Comparison of ENCODE assay signal across 8 cellular contexts in the genomic region with DNA sequence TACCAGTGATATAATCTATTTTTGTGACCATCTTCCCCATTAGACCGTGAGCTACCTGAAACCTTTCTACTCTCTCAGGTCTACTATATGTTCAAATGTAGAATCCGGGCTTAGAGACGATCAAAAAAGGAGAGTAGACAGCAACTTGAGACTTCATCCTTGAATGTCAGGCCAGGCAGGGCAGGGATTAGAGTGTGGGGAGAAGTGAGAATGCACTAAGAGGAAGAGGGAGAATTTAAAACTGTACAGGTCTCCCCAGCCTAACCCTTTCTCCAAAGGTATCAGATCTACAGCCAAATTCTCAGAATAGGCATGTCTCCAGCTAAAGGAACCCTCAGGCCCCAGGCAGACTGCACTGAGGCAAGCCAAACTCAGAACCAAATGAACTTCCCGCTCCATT. TPM values are rescaled to one million over a fixed set of nuclear protein-coding genes. Genes with fewer than 3 reads are reported as not detected.
DNase-seq lines count a peak whose midpoint lies in the region; ATAC-seq and TF ChIP-seq lines count a peak whose summit lies in the region.

No MANE protein-coding gene starts in this region.

- intact Hi-C loops in activated T-helper 2 cell treated with anti-CD3 and anti-CD28 coated beads, Interferon-gamma antibody, Interleukin-2, Interleukin-4, amounts not matched to agents 10 μg/mL and 5 μg/mL and 100 μg/mL, durations not matched to agents 14 hours and 24 hours and 36 hours (cut with micrococcal nuclease) = loop anchor here (2.0 kb wide), 3 partner anchors 39 to 123 kb away; partner anchors contain the start of gene INPPL1

- no peak for TF ChIP-seq CTCF in suprapubic skin (IDR thresholded peaks at IDR 0.05)

- H3K9ac ChIP-seq in iPS-20b (ENCODE audit: low read depth, low read length) = peak overlapping the region; percentile 100

- H3K9me3 ChIP-seq in iPS-20b (ENCODE audit: insufficient read depth, low read depth, low read length) = no peaks in the 10 kb centered on the region
- no peaks in the 10 kb centered on the region for H3K9me3 ChIP-seq in suprapubic skin

- no peak for ATAC-seq in GM19397 (IDR thresholded peaks at IDR 0.05; ENCODE audit: unreplicated experiment)

- no peaks in the 10 kb centered on the region for H3K27me3 ChIP-seq in iPS-20b (ENCODE audit: insufficient read depth, low read length)
- H3K27me3 ChIP-seq in suprapubic skin = no peaks in the 10 kb centered on the region

- H3K9me3 Mint-ChIP-seq in T-helper 1 cell treated with Interleukin-12 subunit alpha and Interleukin-12 subunit beta and Interleukin-4 antibody, amounts not matched to agents 30 μg/mL and 1 μg/mL, for 36 hours = no peaks in the 10 kb centered on the region
- no peaks in the 10 kb centered on the region for H3K9me3 Mint-ChIP-seq in activated T-helper 2 cell treated with anti-CD3 and anti-CD28 coated beads, Interferon-gamma antibody, Interleukin-2, Interleukin-4, amounts not matched to agents 10 μg/mL and 5 μg/mL and 100 μg/mL, durations not matched to agents 14 hours and 24 hours and 36 hours

- no peak for TF ChIP-seq POLR2A in suprapubic skin (IDR thresholded peaks at IDR 0.05)

- no peak for TF ChIP-seq EP300 in suprapubic skin (IDR thresholded peaks at IDR 0.05)

- peak overlapping the region; percentile 89 for H3K27ac Mint-ChIP-seq in T-helper 1 cell treated with Interleukin-12 subunit alpha and Interleukin-12 subunit beta and Interleukin-4 antibody, amounts not matched to agents 30 μg/mL and 1 μg/mL, for 36 hours
- peak overlapping the region; percentile 96 for H3K27ac Mint-ChIP-seq in activated T-helper 2 cell treated with anti-CD3 and anti-CD28 coated beads, Interferon-gamma antibody, Interleukin-2, Interleukin-4, amounts not matched to agents 10 μg/mL and 5 μg/mL and 100 μg/mL, durations not matched to agents 14 hours and 24 hours and 36 hours

- peaks cover 44% of the 10 kb centered on the region for H3K36me3 ChIP-seq in iPS-20b (ENCODE audit: insufficient read depth, low read depth, low read length)
- H3K36me3 ChIP-seq in suprapubic skin = peaks cover 32% of the 10 kb centered on the region

- no peaks in the 10 kb centered on the region for H3K27me3 Mint-ChIP-seq in T-helper 1 cell treated with Interleukin-12 subunit alpha and Interleukin-12 subunit beta and Interleukin-4 antibody, amounts not matched to agents 30 μg/mL and 1 μg/mL, for 36 hours (ENCODE audit: low read depth)
- H3K27me3 Mint-ChIP-seq in activated T-helper 2 cell treated with anti-CD3 and anti-CD28 coated beads, Interferon-gamma antibody, Interleukin-2, Interleukin-4, amounts not matched to agents 10 μg/mL and 5 μg/mL and 100 μg/mL, durations not matched to agents 14 hours and 24 hours and 36 hours (ENCODE audit: low read depth) = no peaks in the 10 kb centered on the region

- peak overlapping the region; percentile 94 for H3K27ac ChIP-seq in iPS-20b (ENCODE audit: low read length)
- peak overlapping the region; percentile 93 for H3K27ac ChIP-seq in suprapubic skin

- H3K4me3 ChIP-seq in iPS-20b (ENCODE audit: low read length) (peak overlapping the region; percentile 94), suprapubic skin (peak overlapping the region; percentile 79)

- WGBS in suprapubic skin = 35% methylated on average over 4 of the region's 4 CpGs

- H3K36me3 Mint-ChIP-seq in T-helper 1 cell treated with Interleukin-12 subunit alpha and Interleukin-12 subunit beta and Interleukin-4 antibody, amounts not matched to agents 30 μg/mL and 1 μg/mL, for 36 hours (ENCODE audit: low read depth) = peaks cover 22% of the 10 kb centered on the region
- H3K36me3 Mint-ChIP-seq in activated T-helper 2 cell treated with anti-CD3 and anti-CD28 coated beads, Interferon-gamma antibody, Interleukin-2, Interleukin-4, amounts not matched to agents 10 μg/mL and 5 μg/mL and 100 μg/mL, durations not matched to agents 14 hours and 24 hours and 36 hours (ENCODE audit: low read depth) = peaks cover 42% of the 10 kb centered on the region

- no peak for DNase-seq in T-helper 1 cell
- DNase-seq in activated T-helper 2 cell treated with anti-CD3 and anti-CD28 coated beads, Interferon-gamma antibody, Interleukin-2, Interleukin-4, amounts not matched to agents 10 μg/mL and 5 μg/mL and 100 μg/mL, durations not matched to agents 14 hours and 24 hours and 36 hours (ENCODE audit: low spot score) = no peak
- DNase-seq in suprapubic skin (ENCODE audit: low spot score in 2 of 2) = no peak
- no peak for DNase-seq in SK-N-DZ (ENCODE audit: low spot score)
- no peak for DNase-seq in middle frontal gyrus (ENCODE audit: extremely low spot score, low spot score)

- peaks cover 37% of the 10 kb centered on the region for H3K4me1 Mint-ChIP-seq in T-helper 1 cell treated with Interleukin-12 subunit alpha and Interleukin-12 subunit beta and Interleukin-4 antibody, amounts not matched to agents 30 μg/mL and 1 μg/mL, for 36 hours (ENCODE audit: low read depth)
- H3K4me1 Mint-ChIP-seq in activated T-helper 2 cell treated with anti-CD3 and anti-CD28 coated beads, Interferon-gamma antibody, Interleukin-2, Interleukin-4, amounts not matched to agents 10 μg/mL and 5 μg/mL and 100 μg/mL, durations not matched to agents 14 hours and 24 hours and 36 hours (ENCODE audit: low read depth) = peaks cover 32% of the 10 kb centered on the region

- peak overlapping the region; percentile 96 for H3K4me3 Mint-ChIP-seq in T-helper 1 cell treated with Interleukin-12 subunit alpha and Interleukin-12 subunit beta and Interleukin-4 antibody, amounts not matched to agents 30 μg/mL and 1 μg/mL, for 36 hours
- peak overlapping the region; percentile 95 for H3K4me3 Mint-ChIP-seq in activated T-helper 2 cell treated with anti-CD3 and anti-CD28 coated beads, Interferon-gamma antibody, Interleukin-2, Interleukin-4, amounts not matched to agents 10 μg/mL and 5 μg/mL and 100 μg/mL, durations not matched to agents 14 hours and 24 hours and 36 hours (ENCODE audit: low read depth)

- H3K4me1 ChIP-seq in iPS-20b (ENCODE audit: insufficient read depth, low read length) (peaks cover 9% of the 10 kb centered on the region), suprapubic skin (peaks cover 52% of the 10 kb centered on the region)

RNA-seq across cellular contexts. Expression of gene LAMTOR1, which starts 0.9 kb away (rescaled TPM):
- total RNA-seq in activated T-helper 2 cell treated with anti-CD3 and anti-CD28 coated beads, Interferon-gamma antibody, Interleukin-2, Interleukin-4, amounts not matched to agents 10 μg/mL and 5 μg/mL and 100 μg/mL, durations not matched to agents 14 hours and 24 hours and 36 hours = 95.1 and 100 TPM in 2 replicates
- total RNA-seq in suprapubic skin = 100 to 1,000 TPM in 2 of 4 donors, 10 to 100 TPM in 2; 64.5 to 111 (median 101) TPM
- 76.1 and 80.5 TPM in 2 replicates for polyA plus RNA-seq in SK-N-DZ (2014; cell fraction: cytosol; rRNA removed)
- polyA plus RNA-seq in SK-N-DZ (2014; cell fraction: nucleus; rRNA removed) = 28.6 and 49.4 TPM in 2 replicates

RNA-seq across cellular contexts. Expression of gene TOMT, which starts 3.6 kb away (rescaled TPM):
- 0.18 TPM in 1 of 2 replicates, not detected in the other for total RNA-seq in activated T-helper 2 cell treated with anti-CD3 and anti-CD28 coated beads, Interferon-gamma antibody, Interleukin-2, Interleukin-4, amounts not matched to agents 10 μg/mL and 5 μg/mL and 100 μg/mL, durations not matched to agents 14 hours and 24 hours and 36 hours
- total RNA-seq in suprapubic skin = not detected
- polyA plus RNA-seq in SK-N-DZ (2014; cell fraction: cytosol; rRNA removed) = 0.18 TPM in 1 of 2 replicates, not detected in the other
- polyA plus RNA-seq in SK-N-DZ (2014; cell fraction: nucleus; rRNA removed) = 0.47 TPM in 1 of 2 replicates, not detected in the other

RNA-seq across cellular contexts. Expression of gene ANAPC15, which starts 10.3 kb away (rescaled TPM):
- total RNA-seq in activated T-helper 2 cell treated with anti-CD3 and anti-CD28 coated beads, Interferon-gamma antibody, Interleukin-2, Interleukin-4, amounts not matched to agents 10 μg/mL and 5 μg/mL and 100 μg/mL, durations not matched to agents 14 hours and 24 hours and 36 hours = 61.6 and 67.9 TPM in 2 replicates
- 10 to 100 TPM; 20.6 to 32.1 (median 25.6) TPM for total RNA-seq in suprapubic skin
- 67.5 and 75.5 TPM in 2 replicates for polyA plus RNA-seq in SK-N-DZ (2014; cell fraction: cytosol; rRNA removed)
- 33.2 and 41.3 TPM in 2 replicates for polyA plus RNA-seq in SK-N-DZ (2014; cell fraction: nucleus; rRNA removed)

RNA-seq across cellular contexts. Expression of gene LRRC51, which starts 21.5 kb away (rescaled TPM):
- total RNA-seq in activated T-helper 2 cell treated with anti-CD3 and anti-CD28 coated beads, Interferon-gamma antibody, Interleukin-2, Interleukin-4, amounts not matched to agents 10 μg/mL and 5 μg/mL and 100 μg/mL, durations not matched to agents 14 hours and 24 hours and 36 hours = 7.9 and 9.2 TPM in 2 replicates
- 1 to 10 TPM; 3.7 to 9.9 (median 6.6) TPM for total RNA-seq in suprapubic skin
- polyA plus RNA-seq in SK-N-DZ (2014; cell fraction: cytosol; rRNA removed) = 15.5 and 17.4 TPM in 2 replicates
- 11.1 and 12.0 TPM in 2 replicates for polyA plus RNA-seq in SK-N-DZ (2014; cell fraction: nucleus; rRNA removed)

RNA-seq across cellular contexts. Expression of gene NUMA1, which starts 21.8 kb away (rescaled TPM):
- total RNA-seq in activated T-helper 2 cell treated with anti-CD3 and anti-CD28 coated beads, Interferon-gamma antibody, Interleukin-2, Interleukin-4, amounts not matched to agents 10 μg/mL and 5 μg/mL and 100 μg/mL, durations not matched to agents 14 hours and 24 hours and 36 hours = 162 and 174 TPM in 2 replicates
- 100 to 1,000 TPM; 296 to 845 (median 452) TPM for total RNA-seq in suprapubic skin
- 179 and 200 TPM in 2 replicates for polyA plus RNA-seq in SK-N-DZ (2014; cell fraction: cytosol; rRNA removed)
- 399 and 537 TPM in 2 replicates for polyA plus RNA-seq in SK-N-DZ (2014; cell fraction: nucleus; rRNA removed)
